Comparison of ENCODE assay signal across 22 cellular contexts in the genomic region with DNA sequence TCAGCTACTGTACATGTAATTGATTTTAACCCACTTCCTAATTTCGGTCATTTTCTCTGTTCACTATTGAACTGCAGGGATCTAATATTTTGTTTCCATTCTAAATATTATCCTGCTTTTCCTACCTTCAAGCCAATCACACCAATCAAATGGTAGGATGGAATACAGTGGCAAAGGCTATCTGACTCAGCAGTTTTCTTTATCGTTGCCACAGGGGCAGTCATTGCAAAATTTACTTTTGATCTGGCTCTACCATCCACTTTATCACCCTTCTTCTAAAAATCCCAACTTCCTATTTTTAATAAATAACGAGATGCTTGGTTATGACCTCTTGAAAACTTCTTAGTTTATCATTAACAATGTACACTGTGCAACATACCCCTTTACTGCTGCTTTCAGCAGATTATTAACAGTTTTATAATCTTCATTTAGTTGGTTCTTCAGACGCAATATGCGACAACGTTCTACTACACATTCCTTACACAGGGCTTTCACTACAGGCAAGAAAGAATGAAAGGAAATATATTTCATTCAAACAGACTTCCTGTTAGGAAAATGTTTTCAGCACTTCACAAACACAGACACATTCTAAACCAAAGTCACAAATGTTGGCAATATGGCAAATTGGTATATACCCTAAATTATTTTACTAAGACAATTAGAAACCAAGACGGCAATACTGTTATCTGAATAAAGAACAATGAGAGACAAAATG. TPM values are rescaled to one million over a fixed set of nuclear protein-coding genes. Genes with fewer than 3 reads are reported as not detected.
DNase-seq lines count a peak whose midpoint lies in the region; ATAC-seq and TF ChIP-seq lines count a peak whose summit lies in the region.
"Had no signal": no experiment of that assay in that cellular context is flagged by ENCODE, and none has a peak within 500 bp of the region (broad histone marks: within the 10 kb centered on the region; RNA-seq: fewer than 3 reads in every experiment).

No MANE protein-coding gene starts in this region.

- TF ChIP-seq CTCF in MCF 10A (IDR thresholded peaks at IDR 0.05; ENCODE audit: unreplicated experiment): no peak
- no peak for TF ChIP-seq CTCF in breast epithelium (IDR thresholded peaks at IDR 0.05)

- no peaks in the 10 kb centered on the region for H3K36me3 ChIP-seq in breast epithelium

- TF ChIP-seq POLR2A in breast epithelium (IDR thresholded peaks at IDR 0.05): no peak

- no peak overlapping the region for H3K4me3 ChIP-seq in breast epithelium
- H3K4me3 ChIP-seq: hepatocyte, MG63, tibial artery had no signal

- DNase-seq in MCF 10A (ENCODE audit: unreplicated experiment) (no peak), breast epithelium (ENCODE audit: low spot score in 2 of 2) (no peak), kidney tubule cell (ENCODE audit: low spot score) (peak; percentile 4), pons (ENCODE audit: low spot score) (no peak), SKM-1 (lab: John Stamatoyannopoulos, UW; ENCODE audit: unreplicated experiment) (no peak), NCI-H187 (lab: John Stamatoyannopoulos, UW) (no peak)
- no peak for DNase-seq in activated naive CD4-positive, alpha-beta T cell treated with anti-CD3 and anti-CD28 coated beads, Interleukin-2, amount 50 U/mL, for 72 hours (ENCODE audit: low spot score in 2 of 2)
- DNase-seq: activated CD4-positive, alpha-beta memory T cell treated with anti-CD3 and anti-CD28 coated beads for 36 hours; islet precursor cell; MG63; naive thymus-derived CD8-positive, alpha-beta T cell; NCI-H1436; NCI-H748 treated with DMSO at 0.1 percent for 48 hours; Right ventricle myocardium superior; T-helper 1 cell; tibial artery had no signal

- H3K9me3 ChIP-seq in breast epithelium: no peaks in the 10 kb centered on the region
- H3K9me3 ChIP-seq: MG63, tibial artery had no signal

- no peaks in the 10 kb centered on the region for H3K27me3 Mint-ChIP-seq in MCF 10A (ENCODE audit: insufficient read depth, unreplicated experiment)
- no peaks in the 10 kb centered on the region for H3K27me3 Mint-ChIP-seq in stimulated activated memory B cell treated with anti-CD40 and anti-IgM and Interleukin-4, amounts not matched to agents 10 μg/mL and 1 μg/mL and 100 μg/mL, for 72 hours
- H3K27me3 Mint-ChIP-seq: activated CD4-positive, alpha-beta memory T cell treated with anti-CD3 and anti-CD28 coated beads for 36 hours; activated naive CD8-positive, alpha-beta T cell; IgD-negative memory B cell; memory B cell; naive thymus-derived CD8-positive, alpha-beta T cell had no signal

- H3K27ac Mint-ChIP-seq in MCF 10A (ENCODE audit: low read depth, unreplicated experiment): peak overlapping the region; percentile 47
- peak overlapping the region; percentile 33 to 84 for H3K27ac Mint-ChIP-seq in activated naive CD4-positive, alpha-beta T cell treated with anti-CD3 and anti-CD28 coated beads, Interleukin-2, amount 50 U/mL, for 72 hours
- peak overlapping the region; percentile 43 for H3K27ac Mint-ChIP-seq in stimulated activated memory B cell treated with anti-CD40 and anti-IgM and Interleukin-4, amounts not matched to agents 10 μg/mL and 1 μg/mL and 100 μg/mL, for 72 hours
- H3K27ac Mint-ChIP-seq: activated CD4-positive, alpha-beta memory T cell treated with anti-CD3 and anti-CD28 coated beads for 36 hours; activated naive CD8-positive, alpha-beta T cell; memory B cell had no signal

- no TSS peak for BruUV-seq in MCF 10A (replicated peaks; lab: Mats Ljungman, UMichigan)

- H3K4me3 Mint-ChIP-seq in MCF 10A (ENCODE audit: unreplicated experiment): no peak overlapping the region
- H3K4me3 Mint-ChIP-seq in stimulated activated memory B cell treated with anti-CD40 and anti-IgM and Interleukin-4, amounts not matched to agents 10 μg/mL and 1 μg/mL and 100 μg/mL, for 72 hours: no peak overlapping the region
- H3K4me3 Mint-ChIP-seq: activated CD4-positive, alpha-beta memory T cell treated with anti-CD3 and anti-CD28 coated beads for 36 hours; activated naive CD8-positive, alpha-beta T cell; IgD-negative memory B cell; memory B cell; naive thymus-derived CD8-positive, alpha-beta T cell had no signal

- POLR2A ChIA-PET in MCF 10A (lab: Yijun Ruan, JAX): interaction anchor here (1.8 kb wide), 1 partner anchor 8 kb away, joined by 5 read pairs; no protein-coding TSS in a partner anchor

- no peak overlapping the region for H3K27ac ChIP-seq in breast epithelium
- H3K27ac ChIP-seq: hepatocyte, parathyroid adenoma, tibial artery had no signal

- ATAC-seq in activated naive CD4-positive, alpha-beta T cell treated with anti-CD3 and anti-CD28 coated beads, Interleukin-2, amount 50 U/mL, for 72 hours: no peak
- ATAC-seq in stimulated activated memory B cell treated with anti-CD40 and anti-IgM and Interleukin-4, amounts not matched to agents 10 μg/mL and 1 μg/mL and 100 μg/mL, for 72 hours: no peak
- ATAC-seq: naive thymus-derived CD8-positive, alpha-beta T cell had no signal

- no peaks in the 10 kb centered on the region for H3K27me3 ChIP-seq in breast epithelium
- H3K27me3 ChIP-seq: hepatocyte, MG63, tibial artery had no signal

- peaks cover 85% of the 10 kb centered on the region for H3K36me3 Mint-ChIP-seq in MCF 10A (ENCODE audit: insufficient read depth, unreplicated experiment)
- H3K36me3 Mint-ChIP-seq in activated naive CD4-positive, alpha-beta T cell treated with anti-CD3 and anti-CD28 coated beads, Interleukin-2, amount 50 U/mL, for 72 hours: peaks cover 0 to 23% of the 10 kb centered on the region in 2 donors
- H3K36me3 Mint-ChIP-seq in stimulated activated memory B cell treated with anti-CD40 and anti-IgM and Interleukin-4, amounts not matched to agents 10 μg/mL and 1 μg/mL and 100 μg/mL, for 72 hours: peaks cover 55% of the 10 kb centered on the region

- H3K4me1 Mint-ChIP-seq in MCF 10A (ENCODE audit: insufficient read depth, unreplicated experiment): no peaks in the 10 kb centered on the region
- H3K4me1 Mint-ChIP-seq in stimulated activated memory B cell treated with anti-CD40 and anti-IgM and Interleukin-4, amounts not matched to agents 10 μg/mL and 1 μg/mL and 100 μg/mL, for 72 hours: no peaks in the 10 kb centered on the region
- H3K4me1 Mint-ChIP-seq: IgD-negative memory B cell, memory B cell had no signal

- CTCF ChIA-PET in MCF 10A (lab: Yijun Ruan, JAX): no interaction called here

- no peaks in the 10 kb centered on the region for H3K4me1 ChIP-seq in breast epithelium
- H3K4me1 ChIP-seq: parathyroid adenoma, tibial artery had no signal

- no peaks in the 10 kb centered on the region for H3K9me3 Mint-ChIP-seq in MCF 10A (ENCODE audit: unreplicated experiment)
- H3K9me3 Mint-ChIP-seq in activated naive CD4-positive, alpha-beta T cell treated with anti-CD3 and anti-CD28 coated beads, Interleukin-2, amount 50 U/mL, for 72 hours: no peaks in the 10 kb centered on the region
- H3K9me3 Mint-ChIP-seq in stimulated activated memory B cell treated with anti-CD40 and anti-IgM and Interleukin-4, amounts not matched to agents 10 μg/mL and 1 μg/mL and 100 μg/mL, for 72 hours: no peaks in the 10 kb centered on the region
- H3K9me3 Mint-ChIP-seq: activated CD4-positive, alpha-beta memory T cell treated with anti-CD3 and anti-CD28 coated beads for 36 hours; IgD-negative memory B cell; memory B cell; naive thymus-derived CD8-positive, alpha-beta T cell had no signal

- intact Hi-C loops in MCF 10A (cut with micrococcal nuclease) (no loop called here), breast epithelium (cut with DNase I; ENCODE audit: low total_unique reads) (no loop called here)

RNA-seq across cellular contexts. Expression of gene RAP1GAP, which starts 52.3 kb away (rescaled TPM):
- total RNA-seq in MCF 10A (2022) (0.22 TPM in 1 of 2 replicates, not detected in the other), breast epithelium (1 to 10 TPM in 2 of 3 donors, under 1 TPM in 1; 0.32 to 7.2 (median 6.0) TPM)
- 1 to 10 TPM in 1 of 2 donors, under 1 TPM in 1; 0.46 to 2.1 TPM for total RNA-seq in activated naive CD4-positive, alpha-beta T cell treated with anti-CD3 and anti-CD28 coated beads, Interleukin-2, amount 50 U/mL, for 72 hours
